In the genomic region with DNA sequence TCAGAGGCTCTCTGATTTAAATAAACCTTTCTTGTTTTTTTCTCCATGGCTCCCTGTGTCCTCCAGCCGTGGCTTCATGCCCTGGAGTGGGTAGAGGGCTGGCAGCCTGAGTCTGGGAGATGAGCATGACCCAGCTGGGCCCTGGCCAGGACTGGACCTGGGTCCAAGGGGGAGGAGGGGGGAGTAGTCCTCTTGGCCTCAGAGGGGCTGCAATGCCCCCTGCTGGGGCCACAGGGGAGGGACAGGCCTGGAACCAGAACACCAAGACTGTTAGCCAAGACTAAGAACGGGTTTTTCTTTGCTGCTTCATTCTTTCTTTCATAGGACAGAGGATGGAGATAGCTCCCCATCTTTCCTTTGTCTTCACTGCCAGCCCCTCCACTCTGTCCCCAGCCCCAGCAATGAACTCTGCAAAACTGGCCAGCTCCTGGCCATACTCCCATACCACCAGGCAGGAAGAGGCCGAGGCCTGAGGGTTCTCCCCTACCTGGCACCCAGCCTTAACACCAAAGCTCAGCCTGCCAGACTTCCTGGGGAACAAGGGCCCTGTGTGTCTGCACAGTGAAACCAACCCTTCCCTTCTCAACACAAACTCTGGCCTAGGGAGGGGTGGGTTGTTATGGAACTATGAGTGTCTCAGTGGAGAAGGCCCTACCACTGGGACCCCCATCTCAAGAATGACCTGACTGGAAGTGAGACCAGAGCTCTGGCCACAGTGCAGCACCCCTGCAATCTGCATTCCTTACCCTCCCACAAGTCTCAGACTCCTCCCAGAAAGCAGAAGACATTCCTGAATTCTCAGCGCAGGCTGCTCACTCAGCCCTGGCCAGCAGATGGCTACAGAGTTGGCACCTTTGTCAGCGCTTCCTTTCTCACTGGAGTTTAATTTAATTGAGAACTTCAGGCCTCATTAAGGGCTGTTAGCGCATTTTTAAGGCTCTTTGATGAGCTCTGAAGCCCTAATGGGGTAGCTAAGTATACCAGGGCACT, we compare ENCODE assay signal across 8 cellular contexts. TPM values are rescaled to one million over a fixed set of nuclear protein-coding genes. Genes with fewer than 3 reads are reported as not detected.
A peak's percentile ranks its signal among the peaks of the same experiment; 100 is the strongest.
DNase-seq lines count a peak whose midpoint lies in the region; ATAC-seq and TF ChIP-seq lines count a peak whose summit lies in the region.

No MANE protein-coding gene starts in this region.

- peak overlapping the region; percentile 60 for H3K4me2 ChIP-seq in GM23248 (ENCODE audit: unreplicated experiment)

- WGBS in GM23248 (ENCODE audit: low coverage in 1 of 2, low lambda C conversion rate in 2 of 2, missing lambda C conversion rate in 2 of 2), 2 experiments, result 4 to 6% methylated on average over 6 of the region's 6 CpGs

- TF ChIP-seq CTCF in AG09319 (IDR thresholded peaks at IDR 0.05; ENCODE audit: low read depth, low read length), result peak; percentile 80

- no peaks in the 10 kb centered on the region for H3K79me2 ChIP-seq in GM23248 (ENCODE audit: insufficient read depth)

- no peaks in the 10 kb centered on the region for H4K20me1 ChIP-seq in GM23248 (ENCODE audit: insufficient read depth)

- in situ Hi-C loops in GM23248 (cut with MboI), result no loop called here

- H3K9me2 ChIP-seq in GM23248 (ENCODE audit: insufficient read depth), result no peaks in the 10 kb centered on the region

- peak overlapping the region; percentile 82 for H3K27ac ChIP-seq in GM23248
- no peak overlapping the region for H3K27ac ChIP-seq in SJSA1
- H3K27ac ChIP-seq in muscle layer of colon (ENCODE audit: low read depth, low read length), result peak overlapping the region; percentile 52

- H3K9me3 ChIP-seq in GM23248 (ENCODE audit: low read depth) (no peaks in the 10 kb centered on the region), SJSA1 (replicated peaks) (no peaks in the 10 kb centered on the region), muscle layer of colon (ENCODE audit: low read length) (no peaks in the 10 kb centered on the region)

- DNase-seq in AG09319 (ENCODE audit: extremely low read depth, low read depth), result no peak
- DNase-seq in GM23248, result peak; percentile 90
- DNase-seq in SJSA1 (ENCODE audit: low read depth in 1 of 2, low spot score in 2 of 2), result peak; percentile 50 to 73
- no peak for DNase-seq in LoVo (ENCODE audit: low spot score)
- no peak for DNase-seq in NCI-H510A (lab: John Stamatoyannopoulos, UW)

- H3F3A ChIP-seq in GM23248 (ENCODE audit: insufficient read depth), result peaks cover 32% of the 10 kb centered on the region

- ATAC-seq in esophagus mucosa, result peak; percentile 32
- no peak for ATAC-seq in HG03045 (IDR thresholded peaks at IDR 0.05; ENCODE audit: unreplicated experiment)

- H3K27me3 ChIP-seq in GM23248 (replicated peaks; ENCODE audit: insufficient read depth), result no peaks in the 10 kb centered on the region
- no peaks in the 10 kb centered on the region for H3K27me3 ChIP-seq in SJSA1 (replicated peaks)
- H3K27me3 ChIP-seq in muscle layer of colon (ENCODE audit: control insufficient read depth in 1 of 2, insufficient read depth in 2 of 2, low read length in 2 of 2), result no peaks in the 10 kb centered on the region

- H3K4me1 ChIP-seq in GM23248 (ENCODE audit: insufficient read depth) (peaks cover 35% of the 10 kb centered on the region), SJSA1 (replicated peaks) (peaks cover 22% of the 10 kb centered on the region), muscle layer of colon (ENCODE audit: insufficient read depth, low read length) (peaks cover 80% of the 10 kb centered on the region)

- H2AFZ ChIP-seq in GM23248, result peak overlapping the region; percentile 62

- H3K9ac ChIP-seq in GM23248, result peak overlapping the region; percentile 55
- H3K9ac ChIP-seq in muscle layer of colon (ENCODE audit: low read length), result peak overlapping the region; percentile 39

- H3K4me3 ChIP-seq in GM23248, result no peak overlapping the region
- no peak overlapping the region for H3K4me3 ChIP-seq in SJSA1
- H3K4me3 ChIP-seq in muscle layer of colon (ENCODE audit: low read depth in 1 of 2, low read length in 2 of 2), result peak overlapping the region in 1 of 2 donors; percentile 29

- H3K36me3 ChIP-seq in GM23248 (ENCODE audit: low read depth), result no peaks in the 10 kb centered on the region
- 0 out of 2 replicates have a peak, but pooled peaks cover 5% of the 10 kb centered on the region for H3K36me3 ChIP-seq in SJSA1
- peaks cover 52% of the 10 kb centered on the region for H3K36me3 ChIP-seq in muscle layer of colon (ENCODE audit: insufficient read depth, low read length)

RNA-seq across cellular contexts. Expression of a gene that starts 11.0 kb away (rescaled TPM):
- 12.2 and 17.1 TPM in 2 replicates for total RNA-seq in GM23248 (2014; rRNA removed; shearing (Covaris generic))
- 18.4 and 19.2 TPM in 2 replicates for polyA plus RNA-seq in GM23248 (2016; fragmentation: Nextera tagmentation; extraction: Ambion mirVana)
- 6.7 and 11.0 TPM in 2 replicates for total RNA-seq in SJSA1 (2014; rRNA removed; shearing (Covaris generic))
- 12.8 TPM for total RNA-seq in esophagus mucosa

RNA-seq across cellular contexts. Expression of a gene that starts 12.5 kb away (rescaled TPM):
- total RNA-seq in GM23248 (2014; rRNA removed; shearing (Covaris generic)), result 686 and 732 TPM in 2 replicates
- polyA plus RNA-seq in GM23248 (2016; fragmentation: Nextera tagmentation; extraction: Ambion mirVana), result 392 and 395 TPM in 2 replicates
- total RNA-seq in SJSA1 (2014; rRNA removed; shearing (Covaris generic)), result 1,415 and 1,548 TPM in 2 replicates
- total RNA-seq in esophagus mucosa, result 412 TPM

RNA-seq across cellular contexts. Expression of a gene that starts 17.7 kb away (rescaled TPM):
- total RNA-seq in GM23248 (2014; rRNA removed; shearing (Covaris generic)), result not detected in 2 replicates
- not detected in 2 replicates for polyA plus RNA-seq in GM23248 (2016; fragmentation: Nextera tagmentation; extraction: Ambion mirVana)
- 0.53 TPM in 1 of 2 replicates, not detected in the other for total RNA-seq in SJSA1 (2014; rRNA removed; shearing (Covaris generic))
- total RNA-seq in esophagus mucosa, result 0.44 TPM

RNA-seq across cellular contexts. Expression of a gene that starts 22.9 kb away (rescaled TPM):
- 106 and 114 TPM in 2 replicates for total RNA-seq in GM23248 (2014; rRNA removed; shearing (Covaris generic))
- polyA plus RNA-seq in GM23248 (2016; fragmentation: Nextera tagmentation; extraction: Ambion mirVana), result 101 and 103 TPM in 2 replicates
- total RNA-seq in SJSA1 (2014; rRNA removed; shearing (Covaris generic)), result 89.9 and 107 TPM in 2 replicates
- 15.7 TPM for total RNA-seq in esophagus mucosa

RNA-seq across cellular contexts. Expression of a gene that starts 31.0 kb away (rescaled TPM):
- 2.3 and 6.3 TPM in 2 replicates for total RNA-seq in GM23248 (2014; rRNA removed; shearing (Covaris generic))
- polyA plus RNA-seq in GM23248 (2016; fragmentation: Nextera tagmentation; extraction: Ambion mirVana), result 3.5 and 4.5 TPM in 2 replicates
- 17.6 and 37.6 TPM in 2 replicates for total RNA-seq in SJSA1 (2014; rRNA removed; shearing (Covaris generic))
- 2.8 TPM for total RNA-seq in esophagus mucosa

Comparison
In these comparisons a context has a peak if more than half of its experiments do, and no peak if none do; other contexts are left out.
1. DNase-seq: peak in GM23248 (single experiment) and SJSA1 (2 of 2); none in AG09319 (single experiment), LoVo (single experiment) and NCI-H510A (single experiment).